1 cellular context compared by ENCODE assay signal in the genomic region with DNA sequence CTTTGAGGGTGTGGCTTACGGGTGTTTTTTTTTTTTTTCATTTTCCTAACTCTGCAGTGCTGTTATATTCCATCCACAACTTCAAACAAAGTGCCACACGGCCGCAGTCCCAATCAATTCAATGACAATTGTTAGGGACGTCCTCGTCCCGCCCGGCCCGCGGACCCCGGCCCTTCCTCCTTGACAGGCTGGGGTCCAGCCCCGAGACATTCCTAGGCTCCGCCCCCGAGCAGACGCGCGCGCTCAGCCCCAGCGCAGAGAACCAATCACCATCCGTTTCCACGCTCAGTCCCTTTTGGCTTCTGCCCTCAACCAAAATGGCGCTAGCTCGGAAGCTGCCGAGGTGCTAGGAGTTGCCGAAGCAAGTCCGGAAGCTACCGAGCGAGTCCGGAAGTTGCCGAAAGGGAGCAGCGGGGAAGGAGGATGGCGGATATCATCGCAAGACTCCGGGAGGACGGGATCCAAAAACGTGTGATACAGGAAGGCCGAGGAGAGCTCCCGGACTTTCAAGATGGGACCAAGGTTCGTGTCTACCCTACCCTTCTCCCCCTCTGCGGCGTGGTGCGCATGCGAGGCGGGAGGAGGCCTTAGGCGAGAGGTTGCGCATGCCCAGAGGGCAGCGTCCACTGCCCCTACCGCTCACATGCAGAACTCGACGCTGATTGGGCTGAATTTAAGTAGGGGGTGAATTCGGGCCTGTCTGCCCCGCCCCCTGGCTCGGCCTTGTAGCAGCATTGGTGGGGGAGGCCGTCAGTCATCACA.
TF ChIP-seq lines count a peak whose summit lies in the region.

Gene AIP (plus strand): TSS at position 291 of the 762 bp plus-strand sequence. CDS start 133 bp downstream, at position 424.

TF ChIP-seq in K562, 482 proteins besides CTCF, POLR2A, EP300 and RAD21 (continued from another document and continues in another):
- TF ChIP-seq, protein P1, sequence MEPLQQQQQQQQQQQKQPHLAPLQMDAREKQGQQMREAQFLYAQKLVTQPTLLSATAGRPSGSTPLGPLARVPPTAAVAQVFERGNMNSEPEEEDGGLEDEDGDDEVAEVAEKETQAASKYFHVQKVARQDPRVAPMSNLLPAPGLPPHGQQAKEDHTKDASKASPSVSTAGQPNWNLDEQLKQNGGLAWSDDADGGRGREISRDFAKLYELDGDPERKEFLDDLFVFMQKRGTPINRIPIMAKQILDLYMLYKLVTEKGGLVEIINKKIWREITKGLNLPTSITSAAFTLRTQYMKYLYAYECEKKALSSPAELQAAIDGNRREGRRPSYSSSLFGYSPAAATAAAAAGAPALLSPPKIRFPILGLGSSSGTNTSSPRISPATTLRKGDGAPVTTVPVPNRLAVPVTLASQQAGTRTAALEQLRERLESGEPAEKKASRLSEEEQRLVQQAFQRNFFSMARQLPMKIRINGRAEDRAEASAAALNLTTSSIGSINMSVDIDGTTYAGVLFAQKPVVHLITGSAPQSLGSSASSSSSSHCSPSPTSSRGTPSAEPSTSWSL (CRISPR knock-in tag; IDR thresholded peaks at IDR 0.05; ENCODE audit: borderline replicate concordance) = no peak
- TF ChIP-seq JUN (IDR thresholded peaks at IDR 0.05; ENCODE audit: borderline replicate concordance, low read depth, low read length) (peak; percentile 68; the same call in 1 of the 2 replicates), JUN (CRISPR knock-in tag; IDR thresholded peaks at IDR 0.05; ENCODE audit: borderline replicate concordance) (peak; percentile 99), HLTF (IDR thresholded peaks at IDR 0.05) (no peak), LCOR (CRISPR knock-in tag; IDR thresholded peaks at IDR 0.05) (peak; percentile 100), CCAR2 (IDR thresholded peaks at IDR 0.05; ENCODE audit: low read depth, low read length) (no peak), HDAC8 (tag; IDR thresholded peaks at IDR 0.05) (peak; percentile 84), STAT6 (CRISPR knock-in tag; IDR thresholded peaks at IDR 0.05) (no peak), THAP12 (CRISPR knock-in tag; IDR thresholded peaks at IDR 0.05) (no peak), TRIM28 (IDR thresholded peaks at IDR 0.05) (no peak), ZNF766 (CRISPR knock-in tag; conservative IDR thresholded peaks at IDR 0.05) (no peak), ZNF77 (CRISPR knock-in tag; IDR thresholded peaks at IDR 0.05) (no peak), IFI16 (CRISPR knock-in tag; IDR thresholded peaks at IDR 0.05) (no peak), PYGO2 (tag; IDR thresholded peaks at IDR 0.05) (no peak), PML (IDR thresholded peaks at IDR 0.05; ENCODE audit: low read length) (0 out of 2 replicates have a peak, but pooled peaks have one; percentile 21), HINFP (tag; conservative IDR thresholded peaks at IDR 0.05; ENCODE audit: low read depth) (no peak), SAFB (IDR thresholded peaks at IDR 0.05; ENCODE audit: borderline replicate concordance, low read depth, low read length) (no peak), SRSF7 (optimal IDR thresholded peaks at IDR 0.05; ENCODE audit: low read depth, low read length) (no peak), PRPF4 (IDR thresholded peaks at IDR 0.05; ENCODE audit: insufficient read depth, low read depth, low read length, poor library complexity, severe bottlenecking) (no peak), GATAD2B (IDR thresholded peaks at IDR 0.05; ENCODE audit: borderline replicate concordance) (no peak), PRMT5 (CRISPR knock-in tag; IDR thresholded peaks at IDR 0.05) (no peak), ZNF75A (CRISPR knock-in tag; IDR thresholded peaks at IDR 0.05) (no peak), ZBTB8A (IDR thresholded peaks at IDR 0.05; ENCODE audit: partially characterized antibody) (no peak), XRCC3 (IDR thresholded peaks at IDR 0.05) (no peak), TGIF2 (CRISPR knock-in tag; IDR thresholded peaks at IDR 0.05) (peak; percentile 87; the same call in 1 of the 2 replicates), KDM1A (IDR thresholded peaks at IDR 0.05) (no peak), ZFX (CRISPR knock-in tag; IDR thresholded peaks at IDR 0.05) (peak; percentile 74), ARID3A (IDR thresholded peaks at IDR 0.05; ENCODE audit: borderline replicate concordance, low read depth, low read length) (no peak), ZNF140 (CRISPR knock-in tag; IDR thresholded peaks at IDR 0.05) (no peak), HDAC3 (IDR thresholded peaks at IDR 0.05; ENCODE audit: borderline replicate concordance, partially characterized antibody) (no peak), ZNF830 (CRISPR knock-in tag; IDR thresholded peaks at IDR 0.05) (peak; percentile 28; the same call in 1 of the 2 replicates), RFX7 (CRISPR knock-in tag; IDR thresholded peaks at IDR 0.05) (no peak), TRIM25 (IDR thresholded peaks at IDR 0.05; ENCODE audit: borderline replicate concordance) (no peak), ZNF695 (CRISPR knock-in tag; IDR thresholded peaks at IDR 0.05) (no peak), MED1 (CRISPR knock-in tag; IDR thresholded peaks at IDR 0.05; ENCODE audit: borderline replicate concordance) (no peak), ZNF280B (CRISPR knock-in tag; IDR thresholded peaks at IDR 0.05) (no peak), CCNT2 (IDR thresholded peaks at IDR 0.05; ENCODE audit: borderline replicate concordance, extremely low read depth, insufficient read length, low read depth, low read length) (no peak), RFX5 (IDR thresholded peaks at IDR 0.05; ENCODE audit: low read depth, low read length) (no peak), ZNF274 (IDR thresholded peaks at IDR 0.05; ENCODE audit: borderline replicate concordance, low read depth, low read length) (no peak)
- TF ChIP-seq, protein P2, sequence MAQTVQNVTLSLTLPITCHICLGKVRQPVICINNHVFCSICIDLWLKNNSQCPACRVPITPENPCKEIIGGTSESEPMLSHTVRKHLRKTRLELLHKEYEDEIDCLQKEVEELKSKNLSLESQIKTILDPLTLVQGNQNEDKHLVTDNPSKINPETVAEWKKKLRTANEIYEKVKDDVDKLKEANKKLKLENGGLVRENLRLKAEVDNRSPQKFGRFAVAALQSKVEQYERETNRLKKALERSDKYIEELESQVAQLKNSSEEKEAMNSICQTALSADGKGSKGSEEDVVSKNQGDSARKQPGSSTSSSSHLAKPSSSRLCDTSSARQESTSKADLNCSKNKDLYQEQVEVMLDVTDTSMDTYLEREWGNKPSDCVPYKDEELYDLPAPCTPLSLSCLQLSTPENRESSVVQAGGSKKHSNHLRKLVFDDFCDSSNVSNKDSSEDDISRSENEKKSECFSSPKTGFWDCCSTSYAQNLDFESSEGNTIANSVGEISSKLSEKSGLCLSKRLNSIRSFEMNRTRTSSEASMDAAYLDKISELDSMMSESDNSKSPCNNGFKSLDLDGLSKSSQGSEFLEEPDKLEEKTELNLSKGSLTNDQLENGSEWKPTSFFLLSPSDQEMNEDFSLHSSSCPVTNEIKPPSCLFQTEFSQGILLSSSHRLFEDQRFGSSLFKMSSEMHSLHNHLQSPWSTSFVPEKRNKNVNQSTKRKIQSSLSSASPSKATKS (CRISPR knock-in tag; IDR thresholded peaks at IDR 0.05) = no peak
- TF ChIP-seq, protein P3, sequence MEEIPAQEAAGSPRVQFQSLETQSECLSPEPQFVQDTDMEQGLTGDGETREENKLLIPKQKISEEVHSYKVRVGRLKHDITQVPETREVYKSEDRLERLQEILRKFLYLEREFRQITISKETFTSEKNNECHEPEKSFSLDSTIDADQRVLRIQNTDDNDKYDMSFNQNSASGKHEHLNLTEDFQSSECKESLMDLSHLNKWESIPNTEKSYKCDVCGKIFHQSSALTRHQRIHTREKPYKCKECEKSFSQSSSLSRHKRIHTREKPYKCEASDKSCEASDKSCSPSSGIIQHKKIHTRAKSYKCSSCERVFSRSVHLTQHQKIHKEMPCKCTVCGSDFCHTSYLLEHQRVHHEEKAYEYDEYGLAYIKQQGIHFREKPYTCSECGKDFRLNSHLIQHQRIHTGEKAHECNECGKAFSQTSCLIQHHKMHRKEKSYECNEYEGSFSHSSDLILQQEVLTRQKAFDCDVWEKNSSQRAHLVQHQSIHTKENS (CRISPR knock-in tag; IDR thresholded peaks at IDR 0.05) = no peak
